Comparison of ENCODE assay signal across 1 cellular context in genomic region chr7:20206104-20206896, GRCh38.
TF ChIP-seq lines count a peak whose summit lies in the region.

No MANE protein-coding gene starts in this region.

TF ChIP-seq in GM12878, 131 proteins besides CTCF, POLR2A, EP300 and RAD21 (continued from another document):
- no peak for TF ChIP-seq ZNF384 (IDR thresholded peaks at IDR 0.05; ENCODE audit: borderline replicate concordance, low read depth, low read length)
- no peak for TF ChIP-seq ZNF274 (IDR thresholded peaks at IDR 0.05; ENCODE audit: insufficient read depth, insufficient read length)
- no peak for TF ChIP-seq ZNF592 (IDR thresholded peaks at IDR 0.05)
- TF ChIP-seq PKNOX1 (IDR thresholded peaks at IDR 0.05), result no peak
- no peak for TF ChIP-seq ZSCAN29 (IDR thresholded peaks at IDR 0.05)
- no peak for TF ChIP-seq ZNF687 (IDR thresholded peaks at IDR 0.05)
- TF ChIP-seq RFX5 (IDR thresholded peaks at IDR 0.05; ENCODE audit: low read depth, low read length), result no peak
- no peak for TF ChIP-seq BACH1 (IDR thresholded peaks at IDR 0.05; ENCODE audit: borderline replicate concordance)
- no peak for TF ChIP-seq CHD2 (IDR thresholded peaks at IDR 0.05; ENCODE audit: borderline replicate concordance, low read depth, low read length)
